In the genomic region with DNA sequence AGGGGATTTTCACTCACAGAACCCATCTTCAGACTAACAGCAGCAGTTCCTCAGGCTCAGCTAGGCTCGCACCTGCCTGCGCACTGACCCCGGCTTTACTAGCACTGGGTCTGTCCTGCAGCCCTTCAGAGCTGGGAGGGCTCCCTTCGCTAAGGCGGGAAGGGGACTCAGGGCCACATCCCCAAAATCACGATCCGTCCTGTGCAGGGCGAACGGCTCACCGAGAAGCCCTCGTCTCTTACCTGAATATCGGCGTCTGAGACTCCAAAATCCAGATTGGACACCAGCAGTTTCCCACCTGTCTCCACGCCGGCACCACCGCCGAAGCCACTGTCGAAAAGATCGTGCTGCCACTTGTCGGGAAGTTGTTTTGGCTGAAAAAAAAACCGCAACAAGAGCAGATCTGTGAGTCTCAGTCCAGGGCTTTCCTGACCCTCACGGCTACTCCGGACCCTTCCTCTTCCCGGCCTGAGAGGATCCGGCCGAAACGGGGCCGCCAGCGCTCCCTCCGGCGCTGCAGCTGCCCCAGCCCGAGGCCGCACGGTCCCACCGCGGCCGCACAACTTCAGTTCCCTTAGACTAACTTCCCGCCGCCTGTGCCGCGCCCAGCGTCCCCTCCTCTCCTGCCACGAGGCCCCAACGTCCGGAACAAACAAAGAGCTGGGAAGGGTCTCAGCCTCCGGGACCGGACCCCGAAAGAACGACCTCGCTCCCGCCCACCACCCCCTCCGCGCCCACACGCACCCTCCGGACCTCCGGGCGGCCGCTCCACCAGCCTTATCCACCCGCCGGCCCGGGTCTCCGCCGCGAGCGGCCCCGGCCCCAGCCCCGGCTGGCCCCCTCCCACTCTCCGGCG, we compare ENCODE assay signal across 1 cellular context.
TF ChIP-seq lines count a peak whose summit lies in the region.

No MANE protein-coding gene starts in this region.

TF ChIP-seq in HepG2, 621 proteins besides CTCF, POLR2A, EP300 and RAD21 (continued from another document and continues in another):
- TF ChIP-seq, protein P1, sequence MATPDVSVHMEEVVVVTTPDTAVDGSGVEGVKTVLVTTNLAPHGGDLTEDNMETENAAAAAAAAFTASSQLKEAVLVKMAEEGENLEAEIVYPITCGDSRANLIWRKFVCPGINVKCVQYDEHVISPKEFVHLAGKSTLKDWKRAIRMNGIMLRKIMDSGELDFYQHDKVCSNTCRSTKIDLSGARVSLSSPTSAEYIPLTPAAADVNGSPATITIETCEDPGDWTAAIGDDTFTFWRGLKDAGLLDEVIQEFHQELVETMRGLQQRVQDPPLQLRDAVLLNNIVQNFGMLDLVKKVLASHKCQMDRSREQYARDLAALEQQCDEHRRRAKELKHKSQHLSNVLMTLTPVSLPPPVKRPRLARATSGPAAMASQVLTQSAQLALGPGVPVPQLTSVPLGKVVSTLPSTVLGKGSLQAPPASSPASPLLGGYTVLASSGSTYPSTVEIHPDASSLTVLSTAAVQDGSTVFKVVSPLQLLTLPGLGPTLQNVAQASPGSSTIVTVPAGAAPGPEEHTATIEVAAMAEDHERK (CRISPR knock-in tag; IDR thresholded peaks at IDR 0.05; ENCODE audit: low read depth), result no peak
- no peak for TF ChIP-seq MIER3 (CRISPR knock-in tag; IDR thresholded peaks at IDR 0.05; ENCODE audit: borderline replicate concordance)
- no peak for TF ChIP-seq ZNF780A (CRISPR knock-in tag; IDR thresholded peaks at IDR 0.05)
- TF ChIP-seq ZNF781 (CRISPR knock-in tag; IDR thresholded peaks at IDR 0.05; ENCODE audit: borderline replicate concordance, not compliant biosample characterization), result peak; percentile 74
- TF ChIP-seq CHD4 (IDR thresholded peaks at IDR 0.05; ENCODE audit: borderline replicate concordance, low read length), result no peak
- no peak for TF ChIP-seq IRX3 (CRISPR knock-in tag; IDR thresholded peaks at IDR 0.05; ENCODE audit: borderline replicate concordance, low read depth)
- no peak for TF ChIP-seq ATF7 (IDR thresholded peaks at IDR 0.05)
- no peak for TF ChIP-seq ATF7 (CRISPR knock-in tag; IDR thresholded peaks at IDR 0.05)
- no peak for TF ChIP-seq ZNF567 (CRISPR knock-in tag; IDR thresholded peaks at IDR 0.05; ENCODE audit: borderline replicate concordance)
- no peak for TF ChIP-seq CCDC6 (CRISPR knock-in tag; IDR thresholded peaks at IDR 0.05)
- TF ChIP-seq, protein P2, sequence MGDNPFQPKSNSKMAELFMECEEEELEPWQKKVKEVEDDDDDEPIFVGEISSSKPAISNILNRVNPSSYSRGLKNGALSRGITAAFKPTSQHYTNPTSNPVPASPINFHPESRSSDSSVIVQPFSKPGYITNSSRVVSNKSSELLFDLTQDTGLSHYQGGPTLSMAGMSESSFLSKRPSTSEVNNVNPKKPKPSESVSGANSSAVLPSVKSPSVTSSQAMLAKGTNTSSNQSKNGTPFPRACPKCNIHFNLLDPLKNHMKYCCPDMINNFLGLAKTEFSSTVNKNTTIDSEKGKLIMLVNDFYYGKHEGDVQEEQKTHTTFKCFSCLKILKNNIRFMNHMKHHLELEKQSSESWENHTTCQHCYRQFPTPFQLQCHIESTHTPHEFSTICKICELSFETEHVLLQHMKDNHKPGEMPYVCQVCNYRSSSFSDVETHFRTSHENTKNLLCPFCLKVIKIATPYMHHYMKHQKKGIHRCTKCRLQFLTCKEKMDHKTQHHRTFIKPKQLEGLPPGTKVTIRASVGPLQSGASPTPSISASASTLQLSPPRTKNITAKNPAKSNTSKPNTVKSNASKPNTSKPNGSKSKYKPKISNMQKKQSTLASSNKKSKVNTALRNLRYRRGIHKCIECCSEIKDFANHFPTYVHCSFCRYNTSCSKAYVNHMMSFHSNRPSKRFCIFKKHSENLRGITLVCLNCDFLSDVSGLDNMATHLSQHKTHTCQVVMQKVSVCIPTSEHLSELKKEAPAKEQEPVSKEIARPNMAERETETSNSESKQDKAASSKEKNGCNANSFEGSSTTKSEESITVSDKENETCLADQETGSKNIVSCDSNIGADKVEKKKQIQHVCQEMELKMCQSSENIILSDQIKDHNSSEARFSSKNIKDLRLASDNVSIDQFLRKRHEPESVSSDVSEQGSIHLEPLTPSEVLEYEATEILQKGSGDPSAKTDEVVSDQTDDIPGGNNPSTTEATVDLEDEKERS (CRISPR knock-in tag; IDR thresholded peaks at IDR 0.05), result peak; percentile 55; the same call in 1 of the 2 replicates
- TF ChIP-seq TSC22D2 (CRISPR knock-in tag; IDR thresholded peaks at IDR 0.05; ENCODE audit: borderline replicate concordance), result peak; percentile 62; the same call in 1 of the 2 replicates
- no peak for TF ChIP-seq GATAD2A (CRISPR knock-in tag; IDR thresholded peaks at IDR 0.05)
- TF ChIP-seq, protein P3, sequence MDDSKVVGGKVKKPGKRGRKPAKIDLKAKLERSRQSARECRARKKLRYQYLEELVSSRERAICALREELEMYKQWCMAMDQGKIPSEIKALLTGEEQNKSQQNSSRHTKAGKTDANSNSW (CRISPR knock-in tag; IDR thresholded peaks at IDR 0.05; ENCODE audit: borderline replicate concordance), result no peak
- no peak for TF ChIP-seq RNF2 (conservative IDR thresholded peaks at IDR 0.05; ENCODE audit: low read depth)
- no peak for TF ChIP-seq ZNF224 (CRISPR knock-in tag; IDR thresholded peaks at IDR 0.05)
- TF ChIP-seq, protein P4, sequence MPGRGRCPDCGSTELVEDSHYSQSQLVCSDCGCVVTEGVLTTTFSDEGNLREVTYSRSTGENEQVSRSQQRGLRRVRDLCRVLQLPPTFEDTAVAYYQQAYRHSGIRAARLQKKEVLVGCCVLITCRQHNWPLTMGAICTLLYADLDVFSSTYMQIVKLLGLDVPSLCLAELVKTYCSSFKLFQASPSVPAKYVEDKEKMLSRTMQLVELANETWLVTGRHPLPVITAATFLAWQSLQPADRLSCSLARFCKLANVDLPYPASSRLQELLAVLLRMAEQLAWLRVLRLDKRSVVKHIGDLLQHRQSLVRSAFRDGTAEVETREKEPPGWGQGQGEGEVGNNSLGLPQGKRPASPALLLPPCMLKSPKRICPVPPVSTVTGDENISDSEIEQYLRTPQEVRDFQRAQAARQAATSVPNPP (CRISPR knock-in tag; IDR thresholded peaks at IDR 0.05), result no peak
- no peak; the same call in 1 of the 2 replicates for TF ChIP-seq GABPA (IDR thresholded peaks at IDR 0.05; ENCODE audit: low read depth, low read length)
- no peak for TF ChIP-seq GABPA (CRISPR knock-in tag; IDR thresholded peaks at IDR 0.05; ENCODE audit: low read depth)
- no peak for TF ChIP-seq ZBTB38 (CRISPR knock-in tag; IDR thresholded peaks at IDR 0.05)
- peak; percentile 79; the same call in 1 of the 2 replicates for TF ChIP-seq NRL (CRISPR knock-in tag; IDR thresholded peaks at IDR 0.05; ENCODE audit: borderline replicate concordance)
- TF ChIP-seq KDM5A (IDR thresholded peaks at IDR 0.05; ENCODE audit: borderline replicate concordance, low read length), result peak; percentile 17; the same call in 1 of the 2 replicates
- TF ChIP-seq JDP2 (CRISPR knock-in tag; IDR thresholded peaks at IDR 0.05; ENCODE audit: borderline replicate concordance), result no peak
- no peak for TF ChIP-seq ZNF205 (CRISPR knock-in tag; IDR thresholded peaks at IDR 0.05)
- no peak; the same call in 1 of the 2 replicates for TF ChIP-seq ZNF501 (CRISPR knock-in tag; IDR thresholded peaks at IDR 0.05)
- TF ChIP-seq ETV6 (CRISPR knock-in tag; conservative IDR thresholded peaks at IDR 0.05), result 0 out of 2 replicates have a peak, but pooled peaks have one; percentile 36
- no peak for TF ChIP-seq FIP1L1 (IDR thresholded peaks at IDR 0.05; ENCODE audit: borderline replicate concordance, insufficient read depth, low read depth, low read length)
- no peak for TF ChIP-seq MED8 (CRISPR knock-in tag; IDR thresholded peaks at IDR 0.05; ENCODE audit: insufficient replicate concordance)
- no peak for TF ChIP-seq ZNF44 (CRISPR knock-in tag; IDR thresholded peaks at IDR 0.05)
- TF ChIP-seq, protein P5, sequence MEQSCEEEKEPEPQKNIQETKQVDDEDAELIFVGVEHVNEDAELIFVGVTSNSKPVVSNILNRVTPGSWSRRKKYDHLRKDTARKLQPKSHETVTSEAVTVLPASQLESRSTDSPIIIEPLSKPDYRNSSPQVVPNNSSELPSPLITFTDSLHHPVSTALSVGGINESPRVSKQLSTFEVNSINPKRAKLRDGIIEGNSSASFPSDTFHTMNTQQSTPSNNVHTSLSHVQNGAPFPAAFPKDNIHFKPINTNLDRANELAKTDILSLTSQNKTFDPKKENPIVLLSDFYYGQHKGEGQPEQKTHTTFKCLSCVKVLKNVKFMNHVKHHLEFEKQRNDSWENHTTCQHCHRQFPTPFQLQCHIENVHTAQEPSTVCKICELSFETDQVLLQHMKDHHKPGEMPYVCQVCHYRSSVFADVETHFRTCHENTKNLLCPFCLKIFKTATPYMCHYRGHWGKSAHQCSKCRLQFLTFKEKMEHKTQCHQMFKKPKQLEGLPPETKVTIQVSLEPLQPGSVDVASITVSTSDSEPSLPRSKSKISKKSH (CRISPR knock-in tag; IDR thresholded peaks at IDR 0.05; ENCODE audit: borderline replicate concordance), result peak; percentile 68; the same call in 1 of the 2 replicates
- TF ChIP-seq ATM (IDR thresholded peaks at IDR 0.05; ENCODE audit: borderline replicate concordance), result no peak
- no peak for TF ChIP-seq ADNP (CRISPR knock-in tag; IDR thresholded peaks at IDR 0.05)
- TF ChIP-seq ARNTL (CRISPR knock-in tag; IDR thresholded peaks at IDR 0.05), result no peak
- TF ChIP-seq BRCA1 (CRISPR knock-in tag; IDR thresholded peaks at IDR 0.05), result no peak
- TF ChIP-seq ZNF619 (CRISPR knock-in tag; IDR thresholded peaks at IDR 0.05), result no peak
- TF ChIP-seq FOXA1 (IDR thresholded peaks at IDR 0.05), result no peak
- TF ChIP-seq FOXA1 (CRISPR knock-in tag; IDR thresholded peaks at IDR 0.05), result 0 out of 2 replicates have a peak, but pooled peaks have one; percentile 10
- no peak for TF ChIP-seq ZNF777 (CRISPR knock-in tag; IDR thresholded peaks at IDR 0.05)
- TF ChIP-seq, protein P6, sequence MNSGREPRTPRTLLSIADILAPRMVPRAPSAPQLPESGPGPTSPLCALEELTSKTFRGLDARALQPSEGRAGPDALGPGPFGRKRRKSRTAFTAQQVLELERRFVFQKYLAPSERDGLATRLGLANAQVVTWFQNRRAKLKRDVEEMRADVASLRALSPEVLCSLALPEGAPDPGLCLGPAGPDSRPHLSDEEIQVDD (CRISPR knock-in tag; IDR thresholded peaks at IDR 0.05; ENCODE audit: borderline replicate concordance), result no peak
- TF ChIP-seq, protein P7, sequence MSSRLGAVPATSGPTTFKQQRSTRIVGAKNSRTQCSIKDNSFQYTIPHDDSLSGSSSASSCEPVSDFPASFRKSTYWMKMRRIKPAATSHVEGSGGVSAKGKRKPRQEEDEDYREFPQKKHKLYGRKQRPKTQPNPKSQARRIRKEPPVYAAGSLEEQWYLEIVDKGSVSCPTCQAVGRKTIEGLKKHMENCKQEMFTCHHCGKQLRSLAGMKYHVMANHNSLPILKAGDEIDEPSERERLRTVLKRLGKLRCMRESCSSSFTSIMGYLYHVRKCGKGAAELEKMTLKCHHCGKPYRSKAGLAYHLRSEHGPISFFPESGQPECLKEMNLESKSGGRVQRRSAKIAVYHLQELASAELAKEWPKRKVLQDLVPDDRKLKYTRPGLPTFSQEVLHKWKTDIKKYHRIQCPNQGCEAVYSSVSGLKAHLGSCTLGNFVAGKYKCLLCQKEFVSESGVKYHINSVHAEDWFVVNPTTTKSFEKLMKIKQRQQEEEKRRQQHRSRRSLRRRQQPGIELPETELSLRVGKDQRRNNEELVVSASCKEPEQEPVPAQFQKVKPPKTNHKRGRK (CRISPR knock-in tag; IDR thresholded peaks at IDR 0.05), result no peak
- no peak for TF ChIP-seq ZNF33B (CRISPR knock-in tag; IDR thresholded peaks at IDR 0.05)
- TF ChIP-seq NFYC (CRISPR knock-in tag; IDR thresholded peaks at IDR 0.05), result no peak
- no peak for TF ChIP-seq KDM1A (CRISPR knock-in tag; IDR thresholded peaks at IDR 0.05)
- TF ChIP-seq, protein P8, sequence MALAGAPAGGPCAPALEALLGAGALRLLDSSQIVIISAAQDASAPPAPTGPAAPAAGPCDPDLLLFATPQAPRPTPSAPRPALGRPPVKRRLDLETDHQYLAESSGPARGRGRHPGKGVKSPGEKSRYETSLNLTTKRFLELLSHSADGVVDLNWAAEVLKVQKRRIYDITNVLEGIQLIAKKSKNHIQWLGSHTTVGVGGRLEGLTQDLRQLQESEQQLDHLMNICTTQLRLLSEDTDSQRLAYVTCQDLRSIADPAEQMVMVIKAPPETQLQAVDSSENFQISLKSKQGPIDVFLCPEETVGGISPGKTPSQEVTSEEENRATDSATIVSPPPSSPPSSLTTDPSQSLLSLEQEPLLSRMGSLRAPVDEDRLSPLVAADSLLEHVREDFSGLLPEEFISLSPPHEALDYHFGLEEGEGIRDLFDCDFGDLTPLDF (CRISPR knock-in tag; IDR thresholded peaks at IDR 0.05), result no peak
- no peak for TF ChIP-seq ZNF790 (CRISPR knock-in tag; IDR thresholded peaks at IDR 0.05; ENCODE audit: borderline replicate concordance)
- no peak for TF ChIP-seq ZNF652 (CRISPR knock-in tag; IDR thresholded peaks at IDR 0.05; ENCODE audit: borderline replicate concordance, low read depth)
- no peak for TF ChIP-seq MXD4 (CRISPR knock-in tag; IDR thresholded peaks at IDR 0.05)
- no peak for TF ChIP-seq ZNF317 (CRISPR knock-in tag; IDR thresholded peaks at IDR 0.05)
- TF ChIP-seq ZNF260 (CRISPR knock-in tag; IDR thresholded peaks at IDR 0.05; ENCODE audit: borderline replicate concordance, low read depth), result no peak
- TF ChIP-seq NFIB (CRISPR knock-in tag; IDR thresholded peaks at IDR 0.05; ENCODE audit: borderline replicate concordance), result no peak
- peak; percentile 68; the same call in 1 of the 2 replicates for TF ChIP-seq MEIS1 (CRISPR knock-in tag; IDR thresholded peaks at IDR 0.05; ENCODE audit: borderline replicate concordance)
- no peak for TF ChIP-seq ZNF331 (CRISPR knock-in tag; IDR thresholded peaks at IDR 0.05)
- no peak for TF ChIP-seq ZNF607 (CRISPR knock-in tag; IDR thresholded peaks at IDR 0.05; ENCODE audit: borderline replicate concordance)
- no peak for TF ChIP-seq ZNF569 (CRISPR knock-in tag; IDR thresholded peaks at IDR 0.05; ENCODE audit: borderline replicate concordance)
- TF ChIP-seq NFE2L2 (IDR thresholded peaks at IDR 0.05; ENCODE audit: low read length), result no peak
- TF ChIP-seq SOX13 (IDR thresholded peaks at IDR 0.05), result no peak
- TF ChIP-seq SOX13 (CRISPR knock-in tag; conservative IDR thresholded peaks at IDR 0.05 in 1 of 2, IDR thresholded peaks at IDR 0.05 in 1 of 2), result no peak
